Comparison of ENCODE assay signal across 17 cellular contexts in the genomic region with DNA sequence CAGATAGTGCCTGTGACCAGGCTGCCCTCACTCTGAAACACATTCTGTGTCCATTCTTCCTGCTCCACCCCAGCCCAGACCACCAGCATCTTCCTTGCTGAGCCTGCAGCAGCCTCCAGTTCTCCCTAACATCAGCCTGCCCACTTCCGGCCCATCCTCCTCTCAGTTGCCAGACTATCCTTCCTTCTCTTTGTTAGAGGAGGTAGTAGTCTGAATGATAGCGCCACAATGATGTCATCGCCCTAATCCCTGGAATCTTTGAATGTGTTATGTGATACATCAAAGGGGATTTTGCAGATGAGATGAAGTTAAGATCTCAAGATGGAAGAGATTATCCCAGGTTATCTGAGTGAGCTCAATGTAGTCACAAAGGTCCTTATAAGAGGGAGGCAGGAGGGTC. TPM values are rescaled to one million over a fixed set of nuclear protein-coding genes. Genes with fewer than 3 reads are reported as not detected.
DNase-seq lines count a peak whose midpoint lies in the region; ATAC-seq, FAIRE-seq and TF ChIP-seq lines count a peak whose summit lies in the region.
"Had no signal": no experiment of that assay in that cellular context is flagged by ENCODE, and none has a peak within 500 bp of the region (broad histone marks: within the 10 kb centered on the region; RNA-seq: fewer than 3 reads in every experiment).

No MANE protein-coding gene starts in this region.

- H3K79me2 ChIP-seq in astrocyte (ENCODE audit: insufficient read depth, low read length), result no peaks in the 10 kb centered on the region
- H3K79me2 ChIP-seq in parathyroid adenoma, result no peaks in the 10 kb centered on the region

- H3K27ac Mint-ChIP-seq in astrocyte (ENCODE audit: unreplicated experiment), result no peak overlapping the region
- H3K27ac Mint-ChIP-seq: CD8-positive, alpha-beta T cell had no signal

- 90 to 91% methylated on average over 3 of the region's 3 CpGs for WGBS in heart right ventricle, 2 donors
- WGBS in aorta, 2 donors, result 96% methylated on average over 3 of the region's 3 CpGs

- no peak overlapping the region for H3K4me2 ChIP-seq in astrocyte (ENCODE audit: low read length)
- no peak overlapping the region for H3K4me2 ChIP-seq in parathyroid adenoma (ENCODE audit: low read length)

- no peak for ATAC-seq in heart right ventricle
- ATAC-seq in aorta (ENCODE audit: low FRiP score), result no peak
- ATAC-seq in HG03354 (IDR thresholded peaks at IDR 0.05; ENCODE audit: poor library complexity, severe bottlenecking, unreplicated experiment), result no peak
- ATAC-seq: CD8-positive, alpha-beta T cell had no signal

- H3K27ac ChIP-seq in astrocyte (ENCODE audit: low read depth, low read length), result no peak overlapping the region
- no peak overlapping the region for H3K27ac ChIP-seq in parathyroid adenoma
- H3K27ac ChIP-seq in heart right ventricle, result no peak overlapping the region
- H3K27ac ChIP-seq in aorta (ENCODE audit: low read depth in 1 of 2, low read length in 2 of 2), result no peak overlapping the region
- H3K27ac ChIP-seq: Peyer's patch had no signal

- H3K36me3 Mint-ChIP-seq in astrocyte (ENCODE audit: low read depth, unreplicated experiment), result no peaks in the 10 kb centered on the region
- H3K36me3 Mint-ChIP-seq: CD8-positive, alpha-beta T cell had no signal

- no peak for TF ChIP-seq CTCF in astrocyte (IDR thresholded peaks at IDR 0.05; ENCODE audit: insufficient read depth, low read depth, low read length)
- TF ChIP-seq CTCF in parathyroid adenoma (IDR thresholded peaks at IDR 0.05), result no peak
- TF ChIP-seq CTCF in heart right ventricle (IDR thresholded peaks at IDR 0.05), result no peak

- no peaks in the 10 kb centered on the region for H4K20me1 ChIP-seq in astrocyte (ENCODE audit: insufficient read depth, low read length)

- no peak for FAIRE-seq in astrocyte (lab: Jason Lieb, UNC)

- no peaks in the 10 kb centered on the region for H3K36me3 ChIP-seq in astrocyte (ENCODE audit: insufficient read depth, low read length)
- H3K36me3 ChIP-seq in parathyroid adenoma (ENCODE audit: control insufficient read depth, insufficient read depth, low read length), result no peaks in the 10 kb centered on the region
- no peaks in the 10 kb centered on the region for H3K36me3 ChIP-seq in heart right ventricle
- no peaks in the 10 kb centered on the region for H3K36me3 ChIP-seq in aorta (ENCODE audit: control insufficient read depth in 1 of 2, insufficient read depth in 2 of 2, low read length in 1 of 2)
- H3K36me3 ChIP-seq: BE2C, HAP-1, Peyer's patch had no signal

- H2AFZ ChIP-seq in astrocyte (ENCODE audit: low read depth, low read length) (peak overlapping the region; percentile 20), parathyroid adenoma (peak overlapping the region; percentile 31)

- DNase-seq in EH (ENCODE audit: low read depth) (peak; percentile 43), M059J (ENCODE audit: low read depth) (peak; percentile 48), astrocyte (ENCODE audit: low read depth) (no peak), OCI-M2 (lab: John Stamatoyannopoulos, UW; ENCODE audit: unreplicated experiment) (no peak), heart right ventricle (no peak), aorta (no peak)
- DNase-seq: BE2C; CD8-positive, alpha-beta T cell; NCI-H1105 treated with DMSO at 0.1 percent for 48 hours; NCI-H187; NCI-H446; NCI-H774; Peyer's patch; SHP77 treated with DMSO at 0.1 percent for 48 hours had no signal

- intact Hi-C loops in heart right ventricle (cut with DNase I) (loop anchor here in 1 of 10 donors (10.0 kb wide), 1 partner anchor 145 kb away; the partner anchor contains the start of gene PLEKHG4), aorta (cut with DNase I) (no loop called here)

- H3K4me3 ChIP-seq in astrocyte (ENCODE audit: insufficient read depth, low read depth, low read length), result no peak overlapping the region
- no peak overlapping the region for H3K4me3 ChIP-seq in parathyroid adenoma (ENCODE audit: low read depth, low read length)
- H3K4me3 ChIP-seq in heart right ventricle, result no peak overlapping the region
- no peak overlapping the region for H3K4me3 ChIP-seq in aorta (ENCODE audit: low read length in 2 of 2)
- H3K4me3 ChIP-seq: HAP-1, Peyer's patch had no signal

- H3K9ac ChIP-seq in astrocyte (ENCODE audit: low read length) (no peak overlapping the region), parathyroid adenoma (no peak overlapping the region)

- no peak overlapping the region for H3K4me3 Mint-ChIP-seq in astrocyte (ENCODE audit: unreplicated experiment)
- H3K4me3 Mint-ChIP-seq: CD8-positive, alpha-beta T cell had no signal

- peaks cover 4% of the 10 kb centered on the region for H3K4me1 ChIP-seq in astrocyte (ENCODE audit: insufficient read depth, low read length)
- peaks cover 25% of the 10 kb centered on the region for H3K4me1 ChIP-seq in parathyroid adenoma
- peaks cover 0 to 31% (median 13%) of the 10 kb centered on the region in 9 donors for H3K4me1 ChIP-seq in heart right ventricle
- H3K4me1 ChIP-seq in aorta (ENCODE audit: control insufficient read depth in 1 of 2, insufficient read depth in 2 of 2, low read length in 2 of 2), result no peaks in the 10 kb centered on the region
- H3K4me1 ChIP-seq: BE2C had no signal

- H3K27me3 Mint-ChIP-seq in astrocyte (ENCODE audit: low read depth, unreplicated experiment), result peaks cover 26% of the 10 kb centered on the region

- H3K9me3 ChIP-seq in astrocyte (ENCODE audit: insufficient read depth, low read depth, low read length) (no peaks in the 10 kb centered on the region), parathyroid adenoma (ENCODE audit: control insufficient read depth, low read length) (no peaks in the 10 kb centered on the region), heart right ventricle (no peaks in the 10 kb centered on the region), aorta (ENCODE audit: control insufficient read depth, low read length) (no peaks in the 10 kb centered on the region)
- H3K9me3 ChIP-seq: BE2C, HAP-1, Peyer's patch had no signal

- H3K9me3 Mint-ChIP-seq in astrocyte (ENCODE audit: unreplicated experiment), result no peaks in the 10 kb centered on the region
- H3K9me3 Mint-ChIP-seq: CD8-positive, alpha-beta T cell had no signal

- H3K27me3 ChIP-seq in astrocyte (ENCODE audit: insufficient read depth, low read length) (peaks cover 10% of the 10 kb centered on the region), parathyroid adenoma (ENCODE audit: control insufficient read depth, insufficient read depth, low read length) (no peaks in the 10 kb centered on the region), heart right ventricle (peaks cover 0 to 17% (median 2%) of the 10 kb centered on the region in 7 donors), aorta (ENCODE audit: control insufficient read depth in 1 of 2, insufficient read depth in 2 of 2, low read length in 1 of 2) (no peaks in the 10 kb centered on the region)
- H3K27me3 ChIP-seq: BE2C, Peyer's patch had no signal

- peaks cover 2% of the 10 kb centered on the region for H3K4me1 Mint-ChIP-seq in astrocyte (ENCODE audit: low read depth, unreplicated experiment)

RNA-seq across cellular contexts. Expression of gene ZDHHC1, which starts 3.2 kb away (rescaled TPM):
- total RNA-seq in M059J (2014; rRNA removed; shearing (Covaris generic)), result 2.0 and 2.3 TPM in 2 replicates
- 3.7 and 4.4 TPM in 2 replicates for total RNA-seq in astrocyte
- 1 to 10 TPM; 3.2 to 6.3 (median 4.2) TPM for total RNA-seq in heart right ventricle
- polyA plus RNA-seq in heart right ventricle, result 1 to 10 TPM; 3.6 to 4.4 TPM
- 10 to 100 TPM in 1 of 2 donors, 1 to 10 TPM in 1; 8.4 to 14.8 TPM for total RNA-seq in aorta
- polyA plus RNA-seq in aorta, result 10 to 100 TPM in 1 of 2 donors, 1 to 10 TPM in 1; 5.3 to 11.3 TPM
- total RNA-seq: CD8-positive, alpha-beta T cell had no signal

RNA-seq across cellular contexts. Expression of gene HSD11B2, which starts 11.4 kb away (rescaled TPM):
- 0.25 and 0.30 TPM in 2 replicates for total RNA-seq in M059J (2014; rRNA removed; shearing (Covaris generic))
- total RNA-seq in astrocyte (0.14 TPM in 1 of 2 replicates, not detected in the other), heart right ventricle (1 to 10 TPM in 1 of 10 donors, under 1 TPM in 8, not detected in 1; 0.16 to 1.4 (median 0.57) TPM), aorta (1 to 10 TPM in 1 of 2 donors, not detected in 1; 1.1 TPM)
- polyA plus RNA-seq in heart right ventricle (under 1 TPM; 0.41 to 0.51 TPM), aorta (10 to 100 TPM in 1 of 2 donors, not detected in 1; 13.3 TPM)
- total RNA-seq: CD8-positive, alpha-beta T cell had no signal

RNA-seq across cellular contexts. Expression of gene TPPP3, which starts 26.2 kb away (rescaled TPM):
- total RNA-seq in M059J (2014; rRNA removed; shearing (Covaris generic)), result 0.47 and 0.69 TPM in 2 replicates
- total RNA-seq in astrocyte (0.65 and 0.75 TPM in 2 replicates), heart right ventricle (10 to 100 TPM in 1 of 10 donors, 1 to 10 TPM in 9; 6.4 to 15.9 (median 9.0) TPM), aorta (10 to 100 TPM in 1 of 2 donors, 1 to 10 TPM in 1; 7.2 to 13.5 TPM)
- polyA plus RNA-seq in heart right ventricle (10 to 100 TPM; 21.1 to 26.1 TPM), aorta (10 to 100 TPM; 34.3 to 51.9 TPM)
- total RNA-seq: CD8-positive, alpha-beta T cell had no signal

Comparison
In these comparisons a context has a peak if more than half of its experiments do, and no peak if none do; other contexts are left out.
1. DNase-seq: peak in EH (single experiment) and M059J (single experiment); none in astrocyte (single experiment), OCI-M2 (single experiment), heart right ventricle (0 of 2) and aorta (0 of 2).